Comparison of ENCODE assay signal across 19 cellular contexts in genomic region chr5:11261226-11261625, GRCh38.
"Had no signal": no experiment of that assay in that cellular context is flagged by ENCODE, and none has a peak within 500 bp of the region (broad histone marks: within the 10 kb centered on the region; RNA-seq: fewer than 3 reads in every experiment).

No MANE protein-coding gene starts in this region.

- DNase-seq: activated B cell treated with CpG ODN at 0.5 μM for 24 hours; activated CD4-positive, alpha-beta memory T cell treated with anti-CD3 and anti-CD28 coated beads, Interleukin-2, amount 10 ng/mL, durations not matched to agents 7 days and 5 days; activated CD4-positive, alpha-beta T cell treated with anti-CD3 and anti-CD28 coated beads for 4 hours; activated naive CD4-positive, alpha-beta T cell treated with anti-CD3 and anti-CD28 coated beads for 36 hours; activated T-cell treated with anti-CD3 and anti-CD28 coated beads, Interleukin-2, amount 50 U/mL, for 1 hour; aorta; cerebellar nuclear complex; effector memory CD4-positive, alpha-beta T cell; left lung; naive thymus-derived CD4-positive, alpha-beta T cell; pancreas; sigmoid colon; SK-N-SH; stimulated activated CD4-positive, alpha-beta T cell treated with anti-CD3 and anti-CD28 coated beads, Interleukin-4, amount 100 ng/mL, for 4 hours; T-helper 9 cell; thyroid gland had no signal

- H3K27ac ChIP-seq: esophagus muscularis mucosa, gastroesophageal sphincter, left lung, pancreas, sigmoid colon, thyroid gland had no signal

- H3K9me3 ChIP-seq: esophagus muscularis mucosa, gastroesophageal sphincter, left lung, pancreas, sigmoid colon, SK-N-SH, thyroid gland had no signal

- H3K9ac ChIP-seq: SK-N-SH had no signal

- H3K4me2 ChIP-seq: SK-N-SH had no signal

- H3K27me3 ChIP-seq: esophagus muscularis mucosa, left lung, pancreas, sigmoid colon, thyroid gland had no signal

- H3K4me1 ChIP-seq: esophagus muscularis mucosa, gastroesophageal sphincter, left lung, sigmoid colon, thyroid gland had no signal

- H3K4me3 ChIP-seq: esophagus muscularis mucosa, gastroesophageal sphincter, left lung, pancreas, sigmoid colon, thyroid gland had no signal

- ATAC-seq: gastroesophageal sphincter; left lung; naive thymus-derived CD4-positive, alpha-beta T cell; pancreas; stimulated activated memory B cell treated with anti-CD40 and anti-IgM and Interleukin-4, amounts not matched to agents 10 μg/mL and 1 μg/mL and 100 μg/mL, for 72 hours had no signal

- H3K36me3 ChIP-seq: esophagus muscularis mucosa, gastroesophageal sphincter, left lung, pancreas, sigmoid colon, thyroid gland had no signal
